ENCODE assay signal across 28 cellular contexts in genomic region chr7:98748090-98748489, GRCh38.
"Had no signal": no experiment of that assay in that cellular context is flagged by ENCODE, and none has a peak within 500 bp of the region (broad histone marks: within the 10 kb centered on the region; RNA-seq: fewer than 3 reads in every experiment).

No MANE protein-coding gene starts in this region.

- H3K4me2 ChIP-seq: hepatocyte had no signal

- H2AFZ ChIP-seq: hepatocyte had no signal

- FAIRE-seq: endometrium, endothelial cell of umbilical vein, frontal cortex had no signal

- H3K27me3 ChIP-seq: colonic mucosa, foreskin keratinocyte, hepatocyte had no signal

- H3K9me3 ChIP-seq: colonic mucosa, esophagus squamous epithelium, gastrocnemius medialis had no signal

- H3K4me1 ChIP-seq: colonic mucosa, esophagus muscularis mucosa, esophagus squamous epithelium, foreskin keratinocyte, gastrocnemius medialis, gastroesophageal sphincter, heart left ventricle, heart right ventricle had no signal

- H3K79me2 ChIP-seq: hepatocyte had no signal

- H3K27ac ChIP-seq: colonic mucosa, coronary artery, dorsolateral prefrontal cortex, epithelial cell of prostate, esophagus muscularis mucosa, esophagus squamous epithelium, foreskin keratinocyte, gastrocnemius medialis, gastroesophageal sphincter, heart left ventricle, heart right ventricle, hepatocyte had no signal

- ATAC-seq: effector memory CD8-positive, alpha-beta T cell; esophagus mucosa; foreskin keratinocyte; gastrocnemius medialis; gastroesophageal sphincter; heart left ventricle; heart right ventricle had no signal

- H3K36me3 ChIP-seq: colonic mucosa, esophagus muscularis mucosa, esophagus squamous epithelium, gastrocnemius medialis, gastroesophageal sphincter, heart left ventricle, heart right ventricle had no signal

- DNase-seq: colonic mucosa; cortex of kidney; dermis blood vessel endothelial cell; dorsolateral prefrontal cortex; effector CD4-positive, alpha-beta T cell; effector CD8-positive, alpha-beta T cell; effector memory CD4-positive, alpha-beta T cell; effector memory CD8-positive, alpha-beta T cell; endodermal cell; erythroblast; esophagus squamous epithelium; foreskin fibroblast; foreskin keratinocyte; foreskin melanocyte; gastrocnemius medialis; glutamatergic neuron; head of caudate nucleus; heart left ventricle; heart right ventricle had no signal

- H3K4me3 ChIP-seq: colonic mucosa, coronary artery, dorsolateral prefrontal cortex, esophagus muscularis mucosa, esophagus squamous epithelium, gastrocnemius medialis, gastroesophageal sphincter, heart left ventricle, heart right ventricle, hepatocyte had no signal
